Comparison of ENCODE assay signal across 27 cellular contexts in genomic region chr17:4722678-4723240, GRCh38. TPM values are rescaled to one million over a fixed set of nuclear protein-coding genes. Genes with fewer than 3 reads are reported as not detected.
DNase-seq lines count a peak whose midpoint lies in the region; ATAC-seq, FAIRE-seq and TF ChIP-seq lines count a peak whose summit lies in the region.
"Had no signal": no experiment of that assay in that cellular context is flagged by ENCODE, and none has a peak within 500 bp of the region (broad histone marks: within the 10 kb centered on the region; RNA-seq: fewer than 3 reads in every experiment).

No MANE protein-coding gene starts in this region.

- POLR2A ChIA-PET in activated CD8-positive, alpha-beta T cell treated with anti-CD3 and anti-CD28 coated beads, Interleukin-2, amount 10 ng/mL, durations not matched to agents 7 days and 5 days (lab: Charles Lee) = interaction anchor here (1.5 kb wide), 1 partner anchor 11 kb away, joined by 7 read pairs; no protein-coding TSS in a partner anchor

- peaks cover 15% of the 10 kb centered on the region for H3K36me3 Mint-ChIP-seq in activated naive CD8-positive, alpha-beta T cell treated with anti-CD3 and anti-CD28 coated beads, Interleukin-2, amount 50 U/mL, for 24 hours (ENCODE audit: low read depth)
- peaks cover 5% of the 10 kb centered on the region for H3K36me3 Mint-ChIP-seq in activated naive CD8-positive, alpha-beta T cell treated with anti-CD3 and anti-CD28 coated beads for 36 hours
- H3K36me3 Mint-ChIP-seq in activated T-helper 2 cell treated with anti-CD3 and anti-CD28 coated beads, Interferon-gamma antibody, Interleukin-2, Interleukin-4, amounts not matched to agents 10 μg/mL and 5 μg/mL and 100 μg/mL, durations not matched to agents 14 hours and 24 hours and 36 hours (ENCODE audit: low read depth) = peaks cover 44% of the 10 kb centered on the region
- peaks cover 46% of the 10 kb centered on the region for H3K36me3 Mint-ChIP-seq in stimulated activated effector memory CD8-positive, alpha-beta T cell treated with anti-CD3 and anti-CD28 coated beads, Interleukin-12 subunit alpha, Interleukin-12 subunit beta, amount 100 ng/mL, for 72 hours
- H3K36me3 Mint-ChIP-seq in activated CD8-positive, alpha-beta T cell treated with anti-CD3 and anti-CD28 coated beads, Interleukin-2, amount 10 ng/mL, durations not matched to agents 7 days and 5 days (ENCODE audit: low read depth) = peaks cover 41% of the 10 kb centered on the region

- no peak overlapping the region for H4K8ac ChIP-seq in mesendoderm (ENCODE audit: low read depth, low read length)

- CTCF ChIA-PET in activated CD8-positive, alpha-beta T cell treated with anti-CD3 and anti-CD28 coated beads, Interleukin-2, amount 10 ng/mL, durations not matched to agents 7 days and 5 days (lab: Charles Lee) = no interaction called here

- no peak overlapping the region for H2BK5ac ChIP-seq in mesendoderm (ENCODE audit: low read length)

- H3K79me1 ChIP-seq in mesendoderm (ENCODE audit: low read length) = no peaks in the 10 kb centered on the region

- no peak overlapping the region for H3K4me2 ChIP-seq in mesendoderm (ENCODE audit: low read length)

- H4K5ac ChIP-seq in mesendoderm (ENCODE audit: low read length) = no peak overlapping the region

- no peak overlapping the region for H3K18ac ChIP-seq in mesendoderm (ENCODE audit: low read length)

- no peaks in the 10 kb centered on the region for H3K27me3 ChIP-seq in mesendoderm (ENCODE audit: insufficient read depth, low read length, poor library complexity)
- H3K27me3 ChIP-seq: transverse colon had no signal

- ATAC-seq in activated naive CD8-positive, alpha-beta T cell treated with anti-CD3 and anti-CD28 coated beads, Interleukin-2, amount 50 U/mL, for 24 hours = peak; percentile 25
- ATAC-seq in stimulated activated effector memory CD8-positive, alpha-beta T cell treated with anti-CD3 and anti-CD28 coated beads, Interleukin-12 subunit alpha, Interleukin-12 subunit beta, amount 100 ng/mL, for 72 hours = peak; percentile 15
- no peak for ATAC-seq in HG03378 (IDR thresholded peaks at IDR 0.05; ENCODE audit: unreplicated experiment)
- ATAC-seq in activated CD8-positive, alpha-beta T cell treated with anti-CD3 and anti-CD28 coated beads, Interleukin-2, amount 10 ng/mL, durations not matched to agents 7 days and 5 days = no peak
- ATAC-seq: psoas muscle had no signal

- H3K4me3 Mint-ChIP-seq in activated naive CD8-positive, alpha-beta T cell treated with anti-CD3 and anti-CD28 coated beads, Interleukin-2, amount 50 U/mL, for 24 hours = no peak overlapping the region
- no peak overlapping the region for H3K4me3 Mint-ChIP-seq in activated naive CD8-positive, alpha-beta T cell treated with anti-CD3 and anti-CD28 coated beads for 36 hours
- H3K4me3 Mint-ChIP-seq in activated T-helper 2 cell treated with anti-CD3 and anti-CD28 coated beads, Interferon-gamma antibody, Interleukin-2, Interleukin-4, amounts not matched to agents 10 μg/mL and 5 μg/mL and 100 μg/mL, durations not matched to agents 14 hours and 24 hours and 36 hours (ENCODE audit: low read depth) = no peak overlapping the region
- no peak overlapping the region for H3K4me3 Mint-ChIP-seq in stimulated activated effector memory CD8-positive, alpha-beta T cell treated with anti-CD3 and anti-CD28 coated beads, Interleukin-12 subunit alpha, Interleukin-12 subunit beta, amount 100 ng/mL, for 72 hours
- H3K4me3 Mint-ChIP-seq in activated CD8-positive, alpha-beta T cell treated with anti-CD3 and anti-CD28 coated beads, Interleukin-2, amount 10 ng/mL, durations not matched to agents 7 days and 5 days = no peak overlapping the region
- H3K4me3 Mint-ChIP-seq: activated naive CD8-positive, alpha-beta T cell treated with anti-CD3 and anti-CD28 coated beads, Interleukin-2, amount 10 ng/mL, durations not matched to agents 7 days and 5 days; central memory CD8-positive, alpha-beta T cell had no signal

- no peak for TF ChIP-seq POLR2A in GM12891 (IDR thresholded peaks at IDR 0.05; ENCODE audit: low read depth, low read length)

- no peak overlapping the region for H2BK120ac ChIP-seq in mesendoderm (ENCODE audit: low read depth, low read length)

- intact Hi-C loops in activated T-helper 2 cell treated with anti-CD3 and anti-CD28 coated beads, Interferon-gamma antibody, Interleukin-2, Interleukin-4, amounts not matched to agents 10 μg/mL and 5 μg/mL and 100 μg/mL, durations not matched to agents 14 hours and 24 hours and 36 hours (cut with micrococcal nuclease) = no loop called here

- no peak overlapping the region for H3K23ac ChIP-seq in mesendoderm (ENCODE audit: low read length)

- WGBS in mesendoderm (ENCODE audit: extremely low coverage, insufficient coverage, low lambda C conversion rate) = no CpG with 5 or more reads among the region's 16 CpGs

- H2BK15ac ChIP-seq in mesendoderm (replicated peaks; ENCODE audit: low read depth) = no peak overlapping the region

- H2AK5ac ChIP-seq in mesendoderm (ENCODE audit: low read length) = no peak overlapping the region

- H3K4ac ChIP-seq in mesendoderm (ENCODE audit: low read depth, low read length) = no peak overlapping the region

- no peaks in the 10 kb centered on the region for H3K36me3 ChIP-seq in mesendoderm (ENCODE audit: control insufficient read depth, insufficient read depth, low read length)
- H3K36me3 ChIP-seq: transverse colon had no signal

- no peak overlapping the region for H3K27ac Mint-ChIP-seq in activated naive CD8-positive, alpha-beta T cell treated with anti-CD3 and anti-CD28 coated beads, Interleukin-2, amount 50 U/mL, for 24 hours
- no peak overlapping the region for H3K27ac Mint-ChIP-seq in activated naive CD8-positive, alpha-beta T cell treated with anti-CD3 and anti-CD28 coated beads for 36 hours
- H3K27ac Mint-ChIP-seq in activated T-helper 2 cell treated with anti-CD3 and anti-CD28 coated beads, Interferon-gamma antibody, Interleukin-2, Interleukin-4, amounts not matched to agents 10 μg/mL and 5 μg/mL and 100 μg/mL, durations not matched to agents 14 hours and 24 hours and 36 hours = peak overlapping the region; percentile 19
- H3K27ac Mint-ChIP-seq in stimulated activated effector memory CD8-positive, alpha-beta T cell treated with anti-CD3 and anti-CD28 coated beads, Interleukin-12 subunit alpha, Interleukin-12 subunit beta, amount 100 ng/mL, for 72 hours = peak overlapping the region; percentile 75
- H3K27ac Mint-ChIP-seq in activated CD8-positive, alpha-beta T cell treated with anti-CD3 and anti-CD28 coated beads, Interleukin-2, amount 10 ng/mL, durations not matched to agents 7 days and 5 days = no peak overlapping the region
- H3K27ac Mint-ChIP-seq: activated naive CD8-positive, alpha-beta T cell treated with anti-CD3 and anti-CD28 coated beads, Interleukin-2, amount 10 ng/mL, durations not matched to agents 7 days and 5 days had no signal

- H3K27ac ChIP-seq in mesendoderm (ENCODE audit: low read depth, low read length) = no peak overlapping the region
- H3K27ac ChIP-seq: psoas muscle had no signal

- no peak overlapping the region for H3K56ac ChIP-seq in mesendoderm (ENCODE audit: low read length)

- no peaks in the 10 kb centered on the region for H3K4me1 ChIP-seq in mesendoderm (ENCODE audit: control insufficient read depth, low read depth, low read length)
- H3K4me1 ChIP-seq: psoas muscle had no signal

- no peak for FAIRE-seq in GM12891 (lab: Jason Lieb, UNC)
- FAIRE-seq: frontal cortex had no signal

- no peaks in the 10 kb centered on the region for H3K9me3 Mint-ChIP-seq in activated naive CD8-positive, alpha-beta T cell treated with anti-CD3 and anti-CD28 coated beads, Interleukin-2, amount 50 U/mL, for 24 hours
- no peaks in the 10 kb centered on the region for H3K9me3 Mint-ChIP-seq in activated naive CD8-positive, alpha-beta T cell treated with anti-CD3 and anti-CD28 coated beads for 36 hours
- no peaks in the 10 kb centered on the region for H3K9me3 Mint-ChIP-seq in activated T-helper 2 cell treated with anti-CD3 and anti-CD28 coated beads, Interferon-gamma antibody, Interleukin-2, Interleukin-4, amounts not matched to agents 10 μg/mL and 5 μg/mL and 100 μg/mL, durations not matched to agents 14 hours and 24 hours and 36 hours
- H3K9me3 Mint-ChIP-seq in stimulated activated effector memory CD8-positive, alpha-beta T cell treated with anti-CD3 and anti-CD28 coated beads, Interleukin-12 subunit alpha, Interleukin-12 subunit beta, amount 100 ng/mL, for 72 hours = no peaks in the 10 kb centered on the region
- no peaks in the 10 kb centered on the region for H3K9me3 Mint-ChIP-seq in activated CD8-positive, alpha-beta T cell treated with anti-CD3 and anti-CD28 coated beads, Interleukin-2, amount 10 ng/mL, durations not matched to agents 7 days and 5 days (ENCODE audit: insufficient read depth)
- H3K9me3 Mint-ChIP-seq: activated naive CD8-positive, alpha-beta T cell treated with anti-CD3 and anti-CD28 coated beads, Interleukin-2, amount 10 ng/mL, durations not matched to agents 7 days and 5 days; central memory CD8-positive, alpha-beta T cell had no signal

- H3K79me2 ChIP-seq in mesendoderm (ENCODE audit: control insufficient read depth, insufficient read depth, low read length) = no peaks in the 10 kb centered on the region

- H3K4me3 ChIP-seq in mesendoderm (ENCODE audit: low read length) = no peak overlapping the region
- H3K4me3 ChIP-seq: PC-9, psoas muscle, transverse colon had no signal

- peaks cover 9% of the 10 kb centered on the region for H3K4me1 Mint-ChIP-seq in activated naive CD8-positive, alpha-beta T cell treated with anti-CD3 and anti-CD28 coated beads, Interleukin-2, amount 50 U/mL, for 24 hours
- peaks cover 14% of the 10 kb centered on the region for H3K4me1 Mint-ChIP-seq in activated naive CD8-positive, alpha-beta T cell treated with anti-CD3 and anti-CD28 coated beads for 36 hours
- peaks cover 17% of the 10 kb centered on the region for H3K4me1 Mint-ChIP-seq in activated T-helper 2 cell treated with anti-CD3 and anti-CD28 coated beads, Interferon-gamma antibody, Interleukin-2, Interleukin-4, amounts not matched to agents 10 μg/mL and 5 μg/mL and 100 μg/mL, durations not matched to agents 14 hours and 24 hours and 36 hours (ENCODE audit: low read depth)
- H3K4me1 Mint-ChIP-seq in stimulated activated effector memory CD8-positive, alpha-beta T cell treated with anti-CD3 and anti-CD28 coated beads, Interleukin-12 subunit alpha, Interleukin-12 subunit beta, amount 100 ng/mL, for 72 hours = peaks cover 66% of the 10 kb centered on the region
- peaks cover 38% of the 10 kb centered on the region for H3K4me1 Mint-ChIP-seq in activated CD8-positive, alpha-beta T cell treated with anti-CD3 and anti-CD28 coated beads, Interleukin-2, amount 10 ng/mL, durations not matched to agents 7 days and 5 days (ENCODE audit: low read depth)

- DNase-seq in activated naive CD8-positive, alpha-beta T cell treated with anti-CD3 and anti-CD28 coated beads, Interleukin-2, amount 50 U/mL, for 24 hours = no peak
- DNase-seq in activated naive CD8-positive, alpha-beta T cell treated with anti-CD3 and anti-CD28 coated beads for 36 hours = no peak
- DNase-seq in GM12891 (ENCODE audit: insufficient read length, low spot score) (no peak), mesendoderm (no peak)
- DNase-seq in activated T-helper 2 cell treated with anti-CD3 and anti-CD28 coated beads, Interferon-gamma antibody, Interleukin-2, Interleukin-4, amounts not matched to agents 10 μg/mL and 5 μg/mL and 100 μg/mL, durations not matched to agents 14 hours and 24 hours and 36 hours (ENCODE audit: low spot score) = no peak
- DNase-seq in stimulated activated effector memory CD8-positive, alpha-beta T cell treated with anti-CD3 and anti-CD28 coated beads, Interleukin-12 subunit alpha, Interleukin-12 subunit beta, amount 100 ng/mL, for 72 hours (ENCODE audit: low spot score in 2 of 2) = no peak
- no peak for DNase-seq in activated CD8-positive, alpha-beta T cell treated with anti-CD3 and anti-CD28 coated beads, Interleukin-2, amount 10 ng/mL, durations not matched to agents 7 days and 5 days
- DNase-seq: ACHN; activated effector memory CD4-positive, alpha-beta T cell treated with anti-CD3 and anti-CD28 coated beads, Interleukin-2, amount 50 U/mL, for 16 hours; activated naive CD8-positive, alpha-beta T cell treated with anti-CD3 and anti-CD28 coated beads, Interleukin-2, amount 10 ng/mL, durations not matched to agents 7 days and 5 days; activated T-cell treated with anti-CD3 and anti-CD28 coated beads for 4 hours; Calu3; KG1; NCI-H1048; NCI-H1694; NCI-H510A; NK-92 treated with Interleukin-12 subunit alpha and Interleukin-12 subunit beta, amount 100 ng/mL, for 24 hours; PC-9; psoas muscle; SHP77; T1000; transverse colon had no signal

- H3K27me3 Mint-ChIP-seq in activated naive CD8-positive, alpha-beta T cell treated with anti-CD3 and anti-CD28 coated beads, Interleukin-2, amount 50 U/mL, for 24 hours = no peaks in the 10 kb centered on the region
- H3K27me3 Mint-ChIP-seq in activated naive CD8-positive, alpha-beta T cell treated with anti-CD3 and anti-CD28 coated beads for 36 hours = no peaks in the 10 kb centered on the region
- no peaks in the 10 kb centered on the region for H3K27me3 Mint-ChIP-seq in activated T-helper 2 cell treated with anti-CD3 and anti-CD28 coated beads, Interferon-gamma antibody, Interleukin-2, Interleukin-4, amounts not matched to agents 10 μg/mL and 5 μg/mL and 100 μg/mL, durations not matched to agents 14 hours and 24 hours and 36 hours (ENCODE audit: low read depth)
- H3K27me3 Mint-ChIP-seq in activated CD8-positive, alpha-beta T cell treated with anti-CD3 and anti-CD28 coated beads, Interleukin-2, amount 10 ng/mL, durations not matched to agents 7 days and 5 days (ENCODE audit: low read depth) = no peaks in the 10 kb centered on the region
- H3K27me3 Mint-ChIP-seq: central memory CD8-positive, alpha-beta T cell had no signal

- no peak overlapping the region for H3K9ac ChIP-seq in mesendoderm (ENCODE audit: low read length)

RNA-seq across cellular contexts. Expression of gene MED11, which starts 8.5 kb away (rescaled TPM):
- 10 to 100 TPM; 18.3 to 21.0 TPM for total RNA-seq in activated naive CD8-positive, alpha-beta T cell treated with anti-CD3 and anti-CD28 coated beads for 36 hours
- polyA plus RNA-seq in GM12891 (2012; ENCODE audit: low read depth, missing spikeins) = 22.8 TPM
- total RNA-seq in activated T-helper 2 cell treated with anti-CD3 and anti-CD28 coated beads, Interferon-gamma antibody, Interleukin-2, Interleukin-4, amounts not matched to agents 10 μg/mL and 5 μg/mL and 100 μg/mL, durations not matched to agents 14 hours and 24 hours and 36 hours = 24.0 and 24.9 TPM in 2 replicates
- 10 to 100 TPM; 23.0 to 27.2 TPM for total RNA-seq in activated CD8-positive, alpha-beta T cell treated with anti-CD3 and anti-CD28 coated beads, Interleukin-2, amount 10 ng/mL, durations not matched to agents 7 days and 5 days
- 25.0 TPM for polyA plus RNA-seq in mesendoderm (2013, experiment 1 of 2)
- polyA plus RNA-seq in mesendoderm (2013, experiment 2 of 2) = 26.6 TPM

RNA-seq across cellular contexts. Expression of gene ARRB2, which starts 12.3 kb away (rescaled TPM):
- total RNA-seq in activated naive CD8-positive, alpha-beta T cell treated with anti-CD3 and anti-CD28 coated beads for 36 hours = 100 to 1,000 TPM; 161 to 170 TPM
- polyA plus RNA-seq in GM12891 (2012; ENCODE audit: low read depth, missing spikeins) = 39.3 TPM
- total RNA-seq in activated T-helper 2 cell treated with anti-CD3 and anti-CD28 coated beads, Interferon-gamma antibody, Interleukin-2, Interleukin-4, amounts not matched to agents 10 μg/mL and 5 μg/mL and 100 μg/mL, durations not matched to agents 14 hours and 24 hours and 36 hours = 226 and 231 TPM in 2 replicates
- 100 to 1,000 TPM; 302 to 316 TPM for total RNA-seq in activated CD8-positive, alpha-beta T cell treated with anti-CD3 and anti-CD28 coated beads, Interleukin-2, amount 10 ng/mL, durations not matched to agents 7 days and 5 days
- 33.5 TPM for polyA plus RNA-seq in mesendoderm (2013, experiment 1 of 2)
- polyA plus RNA-seq in mesendoderm (2013, experiment 2 of 2) = 33.1 TPM

RNA-seq across cellular contexts. Expression of gene ZMYND15, which starts 16.9 kb away (rescaled TPM):
- not detected for total RNA-seq in activated naive CD8-positive, alpha-beta T cell treated with anti-CD3 and anti-CD28 coated beads for 36 hours
- polyA plus RNA-seq in GM12891 (2012; ENCODE audit: low read depth, missing spikeins) = not detected
- total RNA-seq in activated T-helper 2 cell treated with anti-CD3 and anti-CD28 coated beads, Interferon-gamma antibody, Interleukin-2, Interleukin-4, amounts not matched to agents 10 μg/mL and 5 μg/mL and 100 μg/mL, durations not matched to agents 14 hours and 24 hours and 36 hours = 0.09 TPM in 1 of 2 replicates, not detected in the other
- not detected for total RNA-seq in activated CD8-positive, alpha-beta T cell treated with anti-CD3 and anti-CD28 coated beads, Interleukin-2, amount 10 ng/mL, durations not matched to agents 7 days and 5 days
- polyA plus RNA-seq in mesendoderm (2013, experiment 1 of 2) = 0.11 TPM
- polyA plus RNA-seq in mesendoderm (2013, experiment 2 of 2) = 0.08 TPM
- total RNA-seq: Daoy, dermis microvascular lymphatic vessel endothelial cell, frontal cortex had no signal

RNA-seq across cellular contexts. Expression of gene CXCL16, which starts 17.0 kb away (rescaled TPM):
- total RNA-seq in activated naive CD8-positive, alpha-beta T cell treated with anti-CD3 and anti-CD28 coated beads for 36 hours = 1 to 10 TPM; 2.0 to 3.3 TPM
- polyA plus RNA-seq in GM12891 (2012; ENCODE audit: low read depth, missing spikeins) = 0.28 TPM
- 1.8 and 2.3 TPM in 2 replicates for total RNA-seq in activated T-helper 2 cell treated with anti-CD3 and anti-CD28 coated beads, Interferon-gamma antibody, Interleukin-2, Interleukin-4, amounts not matched to agents 10 μg/mL and 5 μg/mL and 100 μg/mL, durations not matched to agents 14 hours and 24 hours and 36 hours
- under 1 TPM; 0.50 to 0.89 TPM for total RNA-seq in activated CD8-positive, alpha-beta T cell treated with anti-CD3 and anti-CD28 coated beads, Interleukin-2, amount 10 ng/mL, durations not matched to agents 7 days and 5 days
- 0.46 TPM for polyA plus RNA-seq in mesendoderm (2013, experiment 1 of 2)
- polyA plus RNA-seq in mesendoderm (2013, experiment 2 of 2) = 0.45 TPM

RNA-seq across cellular contexts. Expression of gene PELP1, which starts 18.8 kb away (rescaled TPM):
- 100 to 1,000 TPM; 110 to 122 TPM for total RNA-seq in activated naive CD8-positive, alpha-beta T cell treated with anti-CD3 and anti-CD28 coated beads for 36 hours
- polyA plus RNA-seq in GM12891 (2012; ENCODE audit: low read depth, missing spikeins) = 28.5 TPM
- 115 and 116 TPM in 2 replicates for total RNA-seq in activated T-helper 2 cell treated with anti-CD3 and anti-CD28 coated beads, Interferon-gamma antibody, Interleukin-2, Interleukin-4, amounts not matched to agents 10 μg/mL and 5 μg/mL and 100 μg/mL, durations not matched to agents 14 hours and 24 hours and 36 hours
- 10 to 100 TPM; 69.2 to 76.1 TPM for total RNA-seq in activated CD8-positive, alpha-beta T cell treated with anti-CD3 and anti-CD28 coated beads, Interleukin-2, amount 10 ng/mL, durations not matched to agents 7 days and 5 days
- polyA plus RNA-seq in mesendoderm (2013, experiment 1 of 2) = 79.4 TPM
- polyA plus RNA-seq in mesendoderm (2013, experiment 2 of 2) = 77.5 TPM

Comparison
In these comparisons a context has a peak if more than half of its experiments do, and no peak if none do; other contexts are left out.
1. ATAC-seq: peak in activated naive CD8-positive, alpha-beta T cell treated with anti-CD3 and anti-CD28 coated beads, Interleukin-2, amount 50 U/mL, for 24 hours (single experiment) and stimulated activated effector memory CD8-positive, alpha-beta T cell treated with anti-CD3 and anti-CD28 coated beads, Interleukin-12 subunit alpha, Interleukin-12 subunit beta, amount 100 ng/mL, for 72 hours (single experiment); none in HG03378 (single experiment) and activated CD8-positive, alpha-beta T cell treated with anti-CD3 and anti-CD28 coated beads, Interleukin-2, amount 10 ng/mL, durations not matched to agents 7 days and 5 days (single experiment).
2. H3K27ac Mint-ChIP-seq: peak in activated T-helper 2 cell treated with anti-CD3 and anti-CD28 coated beads, Interferon-gamma antibody, Interleukin-2, Interleukin-4, amounts not matched to agents 10 μg/mL and 5 μg/mL and 100 μg/mL, durations not matched to agents 14 hours and 24 hours and 36 hours (single experiment) and stimulated activated effector memory CD8-positive, alpha-beta T cell treated with anti-CD3 and anti-CD28 coated beads, Interleukin-12 subunit alpha, Interleukin-12 subunit beta, amount 100 ng/mL, for 72 hours (single experiment); none in activated naive CD8-positive, alpha-beta T cell treated with anti-CD3 and anti-CD28 coated beads, Interleukin-2, amount 50 U/mL, for 24 hours (single experiment), activated naive CD8-positive, alpha-beta T cell treated with anti-CD3 and anti-CD28 coated beads for 36 hours (single experiment) and activated CD8-positive, alpha-beta T cell treated with anti-CD3 and anti-CD28 coated beads, Interleukin-2, amount 10 ng/mL, durations not matched to agents 7 days and 5 days (single experiment).